In genomic region chr6:106723419-106723818, GRCh38 we compare ENCODE assay signal across 7 cellular contexts.
DNase-seq lines count a peak whose midpoint lies in the region; ATAC-seq, FAIRE-seq and TF ChIP-seq lines count a peak whose summit lies in the region.
"Not testable (repeated sequence)": the region's sequence is repeated elsewhere in the genome, so short reads cannot be mapped to it uniquely, and the experiment has no call there.

No MANE protein-coding gene starts in this region.

- H3F3A ChIP-seq in PC-3 (ENCODE audit: low read length, unreplicated experiment) = not testable (repeated sequence)

- BruUV-seq in PC-3 (replicated peaks; lab: Mats Ljungman, UMichigan) = not testable (repeated sequence)

- not testable (repeated sequence) for H4K20me1 ChIP-seq in PC-3 (ENCODE audit: low read length)

- not testable (repeated sequence) for H3K27me3 ChIP-seq in PC-3 (ENCODE audit: low read length); body of pancreas; pancreas

- not testable (repeated sequence) for H3K4me3 ChIP-seq in PC-3 (ENCODE audit: low read length); body of pancreas; pancreas

- not testable (repeated sequence) for TF ChIP-seq POLR2A in GM12891 (IDR thresholded peaks at IDR 0.05; ENCODE audit: low read depth, low read length); body of pancreas (IDR thresholded peaks at IDR 0.05)

- TF ChIP-seq CTCF in PC-3 (conservative IDR thresholded peaks at IDR 0.05; ENCODE audit: low read depth, low read length); body of pancreas (IDR thresholded peaks at IDR 0.05); pancreas (IDR thresholded peaks at IDR 0.05): not testable (repeated sequence)

- H3K4me3 Mint-ChIP-seq in memory B cell; stimulated activated memory B cell treated with anti-CD40 and anti-IgM and Interleukin-4, amounts not matched to agents 10 μg/mL and 1 μg/mL and 100 μg/mL, for 72 hours: not testable (repeated sequence)

- ATAC-seq in PC-3 = peak; percentile 37; the same call in 1 of the 2 replicates
- not testable (repeated sequence) for ATAC-seq in body of pancreas; memory B cell (ENCODE audit: low read depth); pancreas; stimulated activated memory B cell treated with anti-CD40 and anti-IgM and Interleukin-4, amounts not matched to agents 10 μg/mL and 1 μg/mL and 100 μg/mL, for 72 hours

- WGBS in body of pancreas, 2 donors = 94 to 95% methylated on average over 2 of the region's 2 CpGs
- 97 to 98% methylated on average over 2 of the region's 2 CpGs for WGBS in pancreas, 2 donors

- not testable (repeated sequence) for H3K27me3 Mint-ChIP-seq in memory B cell; stimulated activated memory B cell treated with anti-CD40 and anti-IgM and Interleukin-4, amounts not matched to agents 10 μg/mL and 1 μg/mL and 100 μg/mL, for 72 hours

- H3K9me3 Mint-ChIP-seq in memory B cell; stimulated activated memory B cell treated with anti-CD40 and anti-IgM and Interleukin-4, amounts not matched to agents 10 μg/mL and 1 μg/mL and 100 μg/mL, for 72 hours: not testable (repeated sequence)

- DNase-seq in Caki2 (ENCODE audit: low read depth) = peak; percentile 50
- not testable (repeated sequence) for DNase-seq in GM12891 (ENCODE audit: insufficient read length, low spot score); PC-3; body of pancreas; memory B cell (ENCODE audit: low spot score in 2 of 2); pancreas

- intact Hi-C loops in PC-3 (cut with micrococcal nuclease); body of pancreas (cut with DNase I); pancreas (cut with DNase I): not testable (repeated sequence)

- CTCF ChIA-PET in PC-3 (lab: Charles Lee) = not testable (repeated sequence)

- peak overlapping the region; percentile 33 for H3K27ac Mint-ChIP-seq in memory B cell
- peak overlapping the region; percentile 18 for H3K27ac Mint-ChIP-seq in stimulated activated memory B cell treated with anti-CD40 and anti-IgM and Interleukin-4, amounts not matched to agents 10 μg/mL and 1 μg/mL and 100 μg/mL, for 72 hours

- not testable (repeated sequence) for H3K9me2 ChIP-seq in PC-3 (replicated peaks; ENCODE audit: low read length)

- H3K9me3 ChIP-seq in PC-3 (ENCODE audit: low read length); body of pancreas; pancreas: not testable (repeated sequence)

- peaks cover 15% of the 10 kb centered on the region for H3K4me1 ChIP-seq in PC-3 (ENCODE audit: insufficient read depth, low read length)
- peaks cover 51% of the 10 kb centered on the region for H3K4me1 ChIP-seq in body of pancreas
- peaks cover 14 to 23% (median 16%) of the 10 kb centered on the region in 3 donors for H3K4me1 ChIP-seq in pancreas

- FAIRE-seq in GM12891 (lab: Jason Lieb, UNC) = peak; percentile 75
- FAIRE-seq in pancreas (lab: Jason Lieb, UNC) = not testable (repeated sequence)

- H3K36me3 Mint-ChIP-seq in memory B cell; stimulated activated memory B cell treated with anti-CD40 and anti-IgM and Interleukin-4, amounts not matched to agents 10 μg/mL and 1 μg/mL and 100 μg/mL, for 72 hours: not testable (repeated sequence)

- in situ Hi-C loops in Caki2 (cut with HindIII; ENCODE audit: low pct_unique_long_range_greater_than_20kb, low sequenced_read_pairs) = not testable (repeated sequence)

- not testable (repeated sequence) for H3K9ac ChIP-seq in PC-3 (ENCODE audit: low read length)

- H3K36me3 ChIP-seq in PC-3 (ENCODE audit: low read depth, low read length); body of pancreas (replicated peaks in 1 of 2; ENCODE audit: insufficient read depth in 1 of 2, low read depth in 2 of 2); pancreas: not testable (repeated sequence)

- not testable (repeated sequence) for H3K27ac ChIP-seq in PC-3 (ENCODE audit: low read length)
- peak overlapping the region; percentile 62 to 81 (median 68) for H3K27ac ChIP-seq in body of pancreas
- peak overlapping the region in 3 of 4 donors; percentile 14 to 71 (median 48) for H3K27ac ChIP-seq in pancreas

- POLR2A ChIA-PET in PC-3 (lab: Charles Lee; ENCODE audit: unreplicated experiment) = not testable (repeated sequence)

- peaks cover 18% of the 10 kb centered on the region for H3K4me1 Mint-ChIP-seq in memory B cell
- H3K4me1 Mint-ChIP-seq in stimulated activated memory B cell treated with anti-CD40 and anti-IgM and Interleukin-4, amounts not matched to agents 10 μg/mL and 1 μg/mL and 100 μg/mL, for 72 hours = peaks cover 13% of the 10 kb centered on the region

- not testable (repeated sequence) for H2AFZ ChIP-seq in PC-3 (ENCODE audit: low read length)

- not testable (repeated sequence) for H3K4me2 ChIP-seq in PC-3 (ENCODE audit: low read length)

- not testable (repeated sequence) for H3K79me2 ChIP-seq in PC-3 (ENCODE audit: low read length)
